29 cellular contexts compared by ENCODE assay signal in the genomic region with DNA sequence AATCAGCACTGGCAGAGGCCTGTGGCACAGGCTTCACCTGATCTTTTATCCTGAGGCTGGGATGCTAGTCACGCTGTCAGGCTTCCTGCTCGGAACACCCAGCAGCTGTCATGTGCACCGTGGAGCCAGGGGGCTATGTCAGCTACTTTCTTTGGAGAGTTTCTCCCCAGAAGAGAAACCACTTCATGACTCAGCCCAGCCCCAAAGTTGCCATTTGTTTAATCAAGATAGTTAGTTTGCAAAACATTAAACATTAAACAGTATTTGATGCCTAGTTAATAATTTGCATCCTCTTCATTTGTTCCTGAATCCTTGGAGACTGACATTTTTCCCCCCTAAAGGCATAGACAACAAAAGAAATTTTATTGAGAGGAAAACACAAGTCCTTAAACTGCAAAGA. TPM values are rescaled to one million over a fixed set of nuclear protein-coding genes. Genes with fewer than 3 reads are reported as not detected.
DNase-seq lines count a peak whose midpoint lies in the region; ATAC-seq, FAIRE-seq and TF ChIP-seq lines count a peak whose summit lies in the region.
"Had no signal": no experiment of that assay in that cellular context is flagged by ENCODE, and none has a peak within 500 bp of the region (broad histone marks: within the 10 kb centered on the region; RNA-seq: fewer than 3 reads in every experiment).

TSS of gene HABP2 (plus strand) at position 331 of the 400 bp plus-strand sequence. CDS start at position 400, 69 bp downstream.

- H3K27me3 ChIP-seq in Caco-2 (replicated peaks; ENCODE audit: control insufficient read depth, insufficient read depth, low read length), result no peaks in the 10 kb centered on the region
- no peaks in the 10 kb centered on the region for H3K27me3 ChIP-seq in pancreas
- H3K27me3 ChIP-seq: BLaER1, transverse colon had no signal

- ATAC-seq in pancreas, result peak; percentile 62 to 81 (median 74)
- no peak for ATAC-seq in left colon
- no peak for ATAC-seq in HG02798 (IDR thresholded peaks at IDR 0.05; ENCODE audit: poor library complexity, unreplicated experiment)
- ATAC-seq: activated naive CD8-positive, alpha-beta T cell treated with anti-CD3 and anti-CD28 coated beads, Interleukin-2, amount 50 U/mL, for 24 hours; activated T-cell treated with anti-CD3 and anti-CD28 coated beads, Interleukin-2, amount 50 U/mL, for 4 hours; GM12878; GM23338 had no signal

- POLR2A ChIA-PET in Caco-2 (lab: Charles Lee), result no interaction called here
- POLR2A ChIA-PET in activated CD4-positive, alpha-beta T cell treated with anti-CD3 and anti-CD28 coated beads, Interleukin-2, amount 10 ng/mL, durations not matched to agents 7 days and 5 days (lab: Charles Lee), result no interaction called here

- no TSS peak for BruUV-seq in Caco-2 (replicated peaks; lab: Mats Ljungman, UMichigan)

- no peaks in the 10 kb centered on the region for H3K27me3 Mint-ChIP-seq in Caco-2 (ENCODE audit: insufficient read depth, unreplicated experiment)
- H3K27me3 Mint-ChIP-seq in brain, result peaks cover 4% of the 10 kb centered on the region
- H3K27me3 Mint-ChIP-seq in activated CD4-positive, alpha-beta T cell treated with anti-CD3 and anti-CD28 coated beads, Interleukin-2, amount 10 ng/mL, durations not matched to agents 7 days and 5 days, result peaks cover 20% of the 10 kb centered on the region

- DNase-seq in Caco-2 (peak; percentile 50 to 60), kidney tubule cell (ENCODE audit: low spot score) (peak; percentile 87), pancreas (peak in 5 of 6 donors; percentile 23 to 67 (median 35)), left colon (no peak), SHP77 (lab: John Stamatoyannopoulos, UW) (no peak)
- no peak for DNase-seq in activated CD4-positive, alpha-beta T cell treated with anti-CD3 and anti-CD28 coated beads, Interleukin-2, amount 10 ng/mL, durations not matched to agents 7 days and 5 days
- DNase-seq: ACHN; activated CD4-positive, alpha-beta T cell treated with anti-CD3 and anti-CD28 coated beads, Interleukin-2, amount 10 ng/mL, durations not matched to agents 24 days and 14 days; activated naive CD8-positive, alpha-beta T cell treated with anti-CD3 and anti-CD28 coated beads, Interleukin-2, amount 50 U/mL, for 24 hours; activated T-cell treated with anti-CD3 and anti-CD28 coated beads, Interleukin-2, amount 50 U/mL, for 4 hours; dorsolateral prefrontal cortex; IMR-90; naive B cell; NCI-H1048; NCI-H187 treated with DMSO at 0.1 percent for 48 hours; NCI-H526 treated with DMSO at 0.1 percent for 48 hours; occipital lobe; PC-9; Right ventricle myocardium superior; transverse colon; WERI-Rb-1 had no signal

- no peak for FAIRE-seq in pancreas (lab: Jason Lieb, UNC)
- FAIRE-seq: GM12878 had no signal

- intact Hi-C loops in Caco-2 (cut with micrococcal nuclease; ENCODE audit: unreplicated experiment) (no loop called here), pancreas (cut with DNase I) (no loop called here), left colon (cut with DNase I, micrococcal nuclease) (no loop called here)

- no peak for TF ChIP-seq CTCF in Caco-2 (IDR thresholded peaks at IDR 0.05; ENCODE audit: insufficient read depth in 1 of 2, low read depth in 1 of 2, low read length in 1 of 2, severe bottlenecking in 1 of 2, unreplicated experiment in 1 of 2)
- TF ChIP-seq CTCF in brain (conservative IDR thresholded peaks at IDR 0.05), result no peak
- no peak for TF ChIP-seq CTCF in pancreas (IDR thresholded peaks at IDR 0.05)

- CTCF ChIA-PET in Caco-2 (lab: Charles Lee), result interaction anchor here (1.1 to 1.8 kb wide), 2 partner anchors 10 to 12 kb away, joined by 4 to 5 read pairs; no protein-coding TSS in a partner anchor
- CTCF ChIA-PET in activated CD4-positive, alpha-beta T cell treated with anti-CD3 and anti-CD28 coated beads, Interleukin-2, amount 10 ng/mL, durations not matched to agents 7 days and 5 days (lab: Charles Lee), result interaction anchor here (1.4 kb wide), 1 partner anchor 10 kb away, joined by 3 read pairs; no protein-coding TSS in a partner anchor

- H3K4me1 ChIP-seq in Caco-2, result peaks cover 69% of the 10 kb centered on the region
- peaks cover 6 to 22% (median 8%) of the 10 kb centered on the region in 3 donors for H3K4me1 ChIP-seq in pancreas

- H3K27ac ChIP-seq in pancreas, result peak within 1 kb of the TSS in 3 of 4 donors; percentile 14 to 75 (median 58)
- H3K27ac ChIP-seq: BLaER1, dorsolateral prefrontal cortex, PC-9, transverse colon, WERI-Rb-1 had no signal

- peaks cover 10% of the 10 kb centered on the region for H3K9me3 Mint-ChIP-seq in Caco-2 (ENCODE audit: unreplicated experiment)
- H3K9me3 Mint-ChIP-seq in brain, result peaks cover 0 to 9% (median 0%) of the 10 kb centered on the region in 5 experiments
- no peaks in the 10 kb centered on the region for H3K9me3 Mint-ChIP-seq in activated CD4-positive, alpha-beta T cell treated with anti-CD3 and anti-CD28 coated beads, Interleukin-2, amount 10 ng/mL, durations not matched to agents 7 days and 5 days
- H3K9me3 Mint-ChIP-seq: activated CD4-positive, alpha-beta T cell treated with anti-CD3 and anti-CD28 coated beads, Interleukin-2, amount 10 ng/mL, durations not matched to agents 24 days and 14 days; activated naive CD8-positive, alpha-beta T cell treated with anti-CD3 and anti-CD28 coated beads, Interleukin-2, amount 50 U/mL, for 24 hours; activated T-cell treated with anti-CD3 and anti-CD28 coated beads, Interleukin-2, amount 50 U/mL, for 4 hours; GM23338 had no signal

- H3K36me3 Mint-ChIP-seq in Caco-2 (ENCODE audit: insufficient read depth, unreplicated experiment) (no peaks in the 10 kb centered on the region), brain (no peaks in the 10 kb centered on the region)
- no peaks in the 10 kb centered on the region for H3K36me3 Mint-ChIP-seq in activated CD4-positive, alpha-beta T cell treated with anti-CD3 and anti-CD28 coated beads, Interleukin-2, amount 10 ng/mL, durations not matched to agents 7 days and 5 days (ENCODE audit: low read depth)
- H3K36me3 Mint-ChIP-seq: naive B cell had no signal

- H3K4me3 Mint-ChIP-seq in Caco-2 (ENCODE audit: unreplicated experiment) (peak within 1 kb of the TSS; percentile 60), brain (no peak within 1 kb of the TSS)
- no peak within 1 kb of the TSS for H3K4me3 Mint-ChIP-seq in activated CD4-positive, alpha-beta T cell treated with anti-CD3 and anti-CD28 coated beads, Interleukin-2, amount 10 ng/mL, durations not matched to agents 7 days and 5 days
- H3K4me3 Mint-ChIP-seq: activated CD4-positive, alpha-beta T cell treated with anti-CD3 and anti-CD28 coated beads, Interleukin-2, amount 10 ng/mL, durations not matched to agents 24 days and 14 days; activated naive CD8-positive, alpha-beta T cell treated with anti-CD3 and anti-CD28 coated beads, Interleukin-2, amount 50 U/mL, for 24 hours; activated T-cell treated with anti-CD3 and anti-CD28 coated beads, Interleukin-2, amount 50 U/mL, for 4 hours; GM23338 had no signal

- H3K27ac Mint-ChIP-seq in Caco-2 (ENCODE audit: unreplicated experiment) (peak within 1 kb of the TSS; percentile 99), brain (no peak within 1 kb of the TSS)
- no peak within 1 kb of the TSS for H3K27ac Mint-ChIP-seq in activated CD4-positive, alpha-beta T cell treated with anti-CD3 and anti-CD28 coated beads, Interleukin-2, amount 10 ng/mL, durations not matched to agents 7 days and 5 days
- H3K27ac Mint-ChIP-seq: activated CD4-positive, alpha-beta T cell treated with anti-CD3 and anti-CD28 coated beads, Interleukin-2, amount 10 ng/mL, durations not matched to agents 24 days and 14 days; activated naive CD8-positive, alpha-beta T cell treated with anti-CD3 and anti-CD28 coated beads, Interleukin-2, amount 50 U/mL, for 24 hours; GM23338; naive B cell had no signal

- peak within 1 kb of the TSS; percentile 4 for H3K4me3 ChIP-seq in Caco-2 (ENCODE audit: low read depth, low read length)
- peak within 1 kb of the TSS in 2 of 4 donors; percentile 13 to 26 for H3K4me3 ChIP-seq in pancreas
- H3K4me3 ChIP-seq: BLaER1, dorsolateral prefrontal cortex, GM12878, GM23338, PC-9, skin epidermis, transverse colon had no signal

- 20 to 22% methylated on average over 3 of the region's 3 CpGs for WGBS in pancreas, 2 donors

- H3K36me3 ChIP-seq in Caco-2 (ENCODE audit: control insufficient read depth, insufficient read depth, low read length), result no peaks in the 10 kb centered on the region
- no peaks in the 10 kb centered on the region for H3K36me3 ChIP-seq in pancreas
- H3K36me3 ChIP-seq: BLaER1, transverse colon, WERI-Rb-1 had no signal

- H3K4me1 Mint-ChIP-seq in Caco-2 (ENCODE audit: low read depth, unreplicated experiment), result peaks cover 60% of the 10 kb centered on the region
- peaks cover 45% of the 10 kb centered on the region for H3K4me1 Mint-ChIP-seq in brain
- peaks cover 9% of the 10 kb centered on the region for H3K4me1 Mint-ChIP-seq in activated CD4-positive, alpha-beta T cell treated with anti-CD3 and anti-CD28 coated beads, Interleukin-2, amount 10 ng/mL, durations not matched to agents 7 days and 5 days
- H3K4me1 Mint-ChIP-seq: activated naive CD8-positive, alpha-beta T cell treated with anti-CD3 and anti-CD28 coated beads, Interleukin-2, amount 50 U/mL, for 24 hours had no signal

- H3K9me3 ChIP-seq in Caco-2 (no peaks in the 10 kb centered on the region), pancreas (no peaks in the 10 kb centered on the region)
- H3K9me3 ChIP-seq: BLaER1, transverse colon had no signal

RNA-seq across cellular contexts. Expression of gene HABP2, which starts in this region (rescaled TPM):
- total RNA-seq in Caco-2 (2022) (21.0 and 24.3 TPM in 2 replicates), pancreas (10 to 100 TPM in 5 of 6 donors, 1 to 10 TPM in 1; 9.3 to 51.7 (median 14.0) TPM), left colon (not detected)
- polyA plus RNA-seq in brain (ENCODE audit: insufficient read depth, low read depth, low replicate concordance) (10.9 TPM), pancreas (10 to 100 TPM in 1 of 2 donors, 1 to 10 TPM in 1; 8.8 to 34.9 TPM)
- not detected for total RNA-seq in activated CD4-positive, alpha-beta T cell treated with anti-CD3 and anti-CD28 coated beads, Interleukin-2, amount 10 ng/mL, durations not matched to agents 7 days and 5 days
- total RNA-seq: activated CD4-positive, alpha-beta T cell treated with anti-CD3 and anti-CD28 coated beads, Interleukin-2, amount 10 ng/mL, durations not matched to agents 24 days and 14 days; cerebellum; Daoy; GM23338; IMR-90; PC-9; transverse colon had no signal
- polyA plus RNA-seq: GM12878, GM23338, IMR-90 had no signal

Comparison
In these comparisons a context has a peak if more than half of its experiments do, and no peak if none do; other contexts are left out.
1. RNA of gene HABP2 (total RNA-seq): 21.0 to 24.3 TPM in Caco-2 and 9.3 to 51.7 TPM in pancreas; not detected in left colon and not detected in activated CD4-positive, alpha-beta T cell treated with anti-CD3 and anti-CD28 coated beads, Interleukin-2, amount 10 ng/mL, durations not matched to agents 7 days and 5 days; every median in the first group is over 4 times any median in the second.
2. DNase-seq: peak in Caco-2 (2 of 2), kidney tubule cell (single experiment) and pancreas (5 of 6); none in left colon (0 of 2), SHP77 (0 of 2) and activated CD4-positive, alpha-beta T cell treated with anti-CD3 and anti-CD28 coated beads, Interleukin-2, amount 10 ng/mL, durations not matched to agents 7 days and 5 days (single experiment).
3. ATAC-seq: peak in pancreas (4 of 4); none in left colon (single experiment) and HG02798 (single experiment).